In genomic region chr22:43142881-43143562, GRCh38 we compare ENCODE assay signal across 1 cellular context.
TF ChIP-seq lines count a peak whose summit lies in the region.

Gene MCAT (minus strand): TSS chr22:43143398. CDS start chr22:43143348, 50 bp downstream.

TF ChIP-seq in HepG2, 621 proteins besides CTCF, POLR2A, EP300 and RAD21 (continued from another document and continues in another):
- peak; percentile 13; the same call in 1 of the 2 replicates for TF ChIP-seq ZNF281 (CRISPR knock-in tag; IDR thresholded peaks at IDR 0.05; ENCODE audit: borderline replicate concordance)
- peak; percentile 83 for TF ChIP-seq ZNF331 (CRISPR knock-in tag; IDR thresholded peaks at IDR 0.05)
- TF ChIP-seq ZFP41 (CRISPR knock-in tag; IDR thresholded peaks at IDR 0.05; ENCODE audit: borderline replicate concordance), result peak; percentile 51; the same call in 1 of the 2 replicates
- no peak for TF ChIP-seq ZNF597 (CRISPR knock-in tag; IDR thresholded peaks at IDR 0.05)
- TF ChIP-seq HMG20A (CRISPR knock-in tag; IDR thresholded peaks at IDR 0.05; ENCODE audit: borderline replicate concordance), result no peak
- TF ChIP-seq MED1 (CRISPR knock-in tag; IDR thresholded peaks at IDR 0.05), result peak; percentile 63; the same call in 1 of the 2 replicates
- TF ChIP-seq ZNF710 (CRISPR knock-in tag; IDR thresholded peaks at IDR 0.05; ENCODE audit: borderline replicate concordance), result 0 out of 2 replicates have a peak, but pooled peaks have one; percentile 22
- TF ChIP-seq NFYC (CRISPR knock-in tag; IDR thresholded peaks at IDR 0.05), result peak; percentile 34; the same call in 1 of the 2 replicates
- 0 out of 2 replicates have a peak, but pooled peaks have one; percentile 54 for TF ChIP-seq ZNF761 (CRISPR knock-in tag; conservative IDR thresholded peaks at IDR 0.05)
- no peak for TF ChIP-seq SP1 (IDR thresholded peaks at IDR 0.05)
- TF ChIP-seq SP1 (CRISPR knock-in tag; IDR thresholded peaks at IDR 0.05), result peak; percentile 73
- TF ChIP-seq ZNF451 (CRISPR knock-in tag; IDR thresholded peaks at IDR 0.05), result peak; percentile 57; the same call in 1 of the 2 replicates
- TF ChIP-seq FOXA3 (CRISPR knock-in tag; IDR thresholded peaks at IDR 0.05), result peak; percentile 72
- TF ChIP-seq ATF2 (CRISPR knock-in tag; IDR thresholded peaks at IDR 0.05), result peak; percentile 83
- no peak for TF ChIP-seq ZBTB14 (CRISPR knock-in tag; IDR thresholded peaks at IDR 0.05)
- peak; percentile 85 for TF ChIP-seq IKZF5 (CRISPR knock-in tag; IDR thresholded peaks at IDR 0.05)
- TF ChIP-seq SPEN (CRISPR knock-in tag; IDR thresholded peaks at IDR 0.05; ENCODE audit: low read depth), result peak; percentile 95
- peak; percentile 92 for TF ChIP-seq RBFOX2 (IDR thresholded peaks at IDR 0.05; ENCODE audit: low read depth, low read length)
- peak; percentile 74 for TF ChIP-seq HNRNPLL (IDR thresholded peaks at IDR 0.05; ENCODE audit: low read depth, low read length, poor library complexity, severe bottlenecking)
- no peak for TF ChIP-seq KLF13 (CRISPR knock-in tag; IDR thresholded peaks at IDR 0.05)
- TF ChIP-seq RFXAP (CRISPR knock-in tag; IDR thresholded peaks at IDR 0.05; ENCODE audit: borderline replicate concordance), result peak; percentile 78
- TF ChIP-seq DPF2 (CRISPR knock-in tag; IDR thresholded peaks at IDR 0.05; ENCODE audit: borderline replicate concordance, low read depth), result no peak
- TF ChIP-seq ZNF576 (CRISPR knock-in tag; IDR thresholded peaks at IDR 0.05), result peak; percentile 28; the same call in 1 of the 2 replicates
- 0 out of 2 replicates have a peak, but pooled peaks have one; percentile 30 for TF ChIP-seq ZNF432 (CRISPR knock-in tag; IDR thresholded peaks at IDR 0.05; ENCODE audit: borderline replicate concordance)
- peak; percentile 48; the same call in 1 of the 2 replicates for TF ChIP-seq ARID5B (CRISPR knock-in tag; IDR thresholded peaks at IDR 0.05)
- TF ChIP-seq MEIS2 (CRISPR knock-in tag; IDR thresholded peaks at IDR 0.05), result peak; percentile 57; the same call in 1 of the 2 replicates
- peak; percentile 43; the same call in 1 of the 2 replicates for TF ChIP-seq ZFP1 (CRISPR knock-in tag; IDR thresholded peaks at IDR 0.05)
- no peak for TF ChIP-seq WIZ (CRISPR knock-in tag; IDR thresholded peaks at IDR 0.05)
- peak; percentile 31 for TF ChIP-seq AGO2 (optimal IDR thresholded peaks at IDR 0.05; ENCODE audit: low read depth, low read length)
- peak; percentile 68 for TF ChIP-seq NR0B2 (CRISPR knock-in tag; IDR thresholded peaks at IDR 0.05)
- 0 out of 2 replicates have a peak, but pooled peaks have one; percentile 75 for TF ChIP-seq ZNF329 (CRISPR knock-in tag; IDR thresholded peaks at IDR 0.05; ENCODE audit: low read depth)
- TF ChIP-seq ZNF567 (CRISPR knock-in tag; IDR thresholded peaks at IDR 0.05; ENCODE audit: borderline replicate concordance), result peak; percentile 95; the same call in 1 of the 2 replicates
- TF ChIP-seq HINFP (CRISPR knock-in tag; IDR thresholded peaks at IDR 0.05; ENCODE audit: low read depth), result peak; percentile 38; the same call in 1 of the 2 replicates
- peak; percentile 27; the same call in 1 of the 2 replicates for TF ChIP-seq MEIS1 (CRISPR knock-in tag; IDR thresholded peaks at IDR 0.05; ENCODE audit: borderline replicate concordance)
- no peak for TF ChIP-seq ZNF577 (CRISPR knock-in tag; IDR thresholded peaks at IDR 0.05; ENCODE audit: borderline replicate concordance, low read depth)
- peak; percentile 72 for TF ChIP-seq KLF6 (CRISPR knock-in tag; IDR thresholded peaks at IDR 0.05)
- TF ChIP-seq GATAD2A (CRISPR knock-in tag; IDR thresholded peaks at IDR 0.05), result peak; percentile 72
- no peak; the same call in 1 of the 2 replicates for TF ChIP-seq ZNF44 (CRISPR knock-in tag; IDR thresholded peaks at IDR 0.05)
- TF ChIP-seq SP2 (CRISPR knock-in tag; IDR thresholded peaks at IDR 0.05), result 0 out of 2 replicates have a peak, but pooled peaks have one; percentile 22
- TF ChIP-seq RFX3 (CRISPR knock-in tag; IDR thresholded peaks at IDR 0.05), result peak; percentile 87
- peak; percentile 80 for TF ChIP-seq CBX1 (IDR thresholded peaks at IDR 0.05; ENCODE audit: low read depth)
- TF ChIP-seq MAZ (IDR thresholded peaks at IDR 0.05; ENCODE audit: borderline replicate concordance, low read depth, low read length), result no peak
- peak; percentile 71 for TF ChIP-seq MAZ (CRISPR knock-in tag; IDR thresholded peaks at IDR 0.05; ENCODE audit: low read depth)
- TF ChIP-seq ZFP91 (CRISPR knock-in tag; IDR thresholded peaks at IDR 0.05; ENCODE audit: borderline replicate concordance), result peak; percentile 94
- TF ChIP-seq ZSCAN31 (CRISPR knock-in tag; IDR thresholded peaks at IDR 0.05; ENCODE audit: low read depth), result peak; percentile 76; the same call in 1 of the 2 replicates
- TF ChIP-seq ZNF350 (CRISPR knock-in tag; IDR thresholded peaks at IDR 0.05; ENCODE audit: borderline replicate concordance, low read depth), result peak; percentile 84; the same call in 1 of the 2 replicates
